9 cellular contexts compared by ENCODE assay signal in genomic region chr10:92891885-92892705, GRCh38. TPM values are rescaled to one million over a fixed set of nuclear protein-coding genes. Genes with fewer than 3 reads are reported as not detected.
A peak's percentile ranks its signal among the peaks of the same experiment; 100 is the strongest.
DNase-seq lines count a peak whose midpoint lies in the region; ATAC-seq and TF ChIP-seq lines count a peak whose summit lies in the region.
"Had no signal": no experiment of that assay in that cellular context is flagged by ENCODE, and none has a peak within 500 bp of the region (broad histone marks: within the 10 kb centered on the region; RNA-seq: fewer than 3 reads in every experiment).

No MANE protein-coding gene starts in this region.

- H3K9ac ChIP-seq in smooth muscle cell (ENCODE audit: low read depth), result no peak overlapping the region

- H3F3A ChIP-seq in smooth muscle cell (ENCODE audit: low read depth), result no peaks in the 10 kb centered on the region

- peak overlapping the region; percentile 11 for H3K4me2 ChIP-seq in smooth muscle cell

- peak overlapping the region; percentile 56 for H3K27ac ChIP-seq in SJCRH30
- no peak overlapping the region for H3K27ac ChIP-seq in foreskin keratinocyte
- H3K27ac ChIP-seq in smooth muscle cell (ENCODE audit: low read depth), result peak overlapping the region; percentile 4
- no peak overlapping the region for H3K27ac ChIP-seq in testis
- no peak overlapping the region for H3K27ac ChIP-seq in ascending aorta

- no peak overlapping the region for H2AFZ ChIP-seq in smooth muscle cell (ENCODE audit: low read depth)

- TF ChIP-seq CTCF in HFFc6 (IDR thresholded peaks at IDR 0.05), result no peak
- no peak for TF ChIP-seq CTCF in foreskin keratinocyte (conservative IDR thresholded peaks at IDR 0.05)
- no peak for TF ChIP-seq CTCF in smooth muscle cell (IDR thresholded peaks at IDR 0.05; ENCODE audit: borderline replicate concordance, insufficient read depth, poor library complexity, severe bottlenecking)
- no peak for TF ChIP-seq CTCF in testis (IDR thresholded peaks at IDR 0.05)
- no peak for TF ChIP-seq CTCF in ascending aorta (IDR thresholded peaks at IDR 0.05)

- peaks cover 4% of the 10 kb centered on the region; the same call in 1 of the 2 replicates for H3K27me3 Mint-ChIP-seq in HFFc6 (ENCODE audit: insufficient read depth)
- H3K27me3 Mint-ChIP-seq: central memory CD8-positive, alpha-beta T cell had no signal

- peaks cover 20% of the 10 kb centered on the region for H3K4me1 ChIP-seq in SJCRH30
- H3K4me1 ChIP-seq in foreskin keratinocyte, result peaks cover 16% of the 10 kb centered on the region
- H3K4me1 ChIP-seq in smooth muscle cell (ENCODE audit: low read depth), result no peaks in the 10 kb centered on the region
- H3K4me1 ChIP-seq in testis, result no peaks in the 10 kb centered on the region
- H3K4me1 ChIP-seq in ascending aorta, result peaks cover 0 to 3% of the 10 kb centered on the region in 2 donors

- no peaks in the 10 kb centered on the region for H3K9me3 ChIP-seq in SJCRH30 (replicated peaks)
- no peaks in the 10 kb centered on the region for H3K9me3 ChIP-seq in smooth muscle cell (replicated peaks; ENCODE audit: low read depth)
- no peaks in the 10 kb centered on the region for H3K9me3 ChIP-seq in testis
- no peaks in the 10 kb centered on the region for H3K9me3 ChIP-seq in ascending aorta

- no peak overlapping the region for H3K4me3 Mint-ChIP-seq in HFFc6
- H3K4me3 Mint-ChIP-seq: central memory CD8-positive, alpha-beta T cell had no signal

- DNase-seq in HFFc6 (peak; percentile 83), SJCRH30 (peak; percentile 87 to 89), foreskin keratinocyte (peak; percentile 84 to 94), smooth muscle cell (lab: John Stamatoyannopoulos, UW; ENCODE audit: unreplicated experiment) (no peak), testis (no peak), ascending aorta (ENCODE audit: low spot score in 2 of 2) (no peak), GM19238 (ENCODE audit: insufficient read length, low spot score) (no peak)
- DNase-seq: NK-92 treated with Interleukin-12 subunit alpha and Interleukin-12 subunit beta, amount 100 ng/mL, for 24 hours had no signal

- ATAC-seq in foreskin keratinocyte, result peak; percentile 89

- no peaks in the 10 kb centered on the region for H3K27me3 ChIP-seq in SJCRH30
- H3K27me3 ChIP-seq in foreskin keratinocyte, result no peaks in the 10 kb centered on the region
- H3K27me3 ChIP-seq in smooth muscle cell (ENCODE audit: low read depth), result peaks cover 8% of the 10 kb centered on the region
- H3K27me3 ChIP-seq in testis, result no peaks in the 10 kb centered on the region
- no peaks in the 10 kb centered on the region for H3K27me3 ChIP-seq in ascending aorta

- no peak for TF ChIP-seq POLR2A in testis (IDR thresholded peaks at IDR 0.05)

- H3K27ac Mint-ChIP-seq in HFFc6, result peak overlapping the region; percentile 5; the same call in 1 of the 2 replicates

- H3K4me3 ChIP-seq in SJCRH30, result no peak overlapping the region; the same call in 1 of the 2 replicates
- H3K4me3 ChIP-seq in smooth muscle cell, result no peak overlapping the region
- no peak overlapping the region for H3K4me3 ChIP-seq in testis
- H3K4me3 ChIP-seq in ascending aorta, result no peak overlapping the region

- H3K36me3 Mint-ChIP-seq in HFFc6 (ENCODE audit: low read depth), result no peaks in the 10 kb centered on the region

- no peaks in the 10 kb centered on the region for H3K9me3 Mint-ChIP-seq in HFFc6
- H3K9me3 Mint-ChIP-seq: central memory CD8-positive, alpha-beta T cell had no signal

- no peaks in the 10 kb centered on the region for H3K79me2 ChIP-seq in smooth muscle cell (ENCODE audit: low read depth)

- 74% methylated on average over 6 of the region's 6 CpGs for WGBS in smooth muscle cell (ENCODE audit: low lambda C conversion rate)
- 66 to 79% methylated on average over 6 of the region's 6 CpGs for WGBS in testis, 2 donors

- no peaks in the 10 kb centered on the region for H4K20me1 ChIP-seq in smooth muscle cell (ENCODE audit: low read depth)

- H3K4me1 Mint-ChIP-seq in HFFc6 (ENCODE audit: low read depth), result peaks cover 14% of the 10 kb centered on the region

- no peaks in the 10 kb centered on the region for H3K36me3 ChIP-seq in SJCRH30
- H3K36me3 ChIP-seq in smooth muscle cell (ENCODE audit: low read depth), result no peaks in the 10 kb centered on the region
- no peaks in the 10 kb centered on the region for H3K36me3 ChIP-seq in testis (ENCODE audit: low read depth, missing control alignments)
- H3K36me3 ChIP-seq in ascending aorta, result peaks cover 0 to 3% of the 10 kb centered on the region in 2 donors

- intact Hi-C loops in testis (cut with DNase I; ENCODE audit: low total_unique reads), result no loop called here
- intact Hi-C loops in ascending aorta (cut with DNase I), result no loop called here

RNA-seq across cellular contexts. Expression of gene EXOC6, which starts 43.8 kb away (rescaled TPM):
- 1 to 10 TPM; 5.7 to 8.6 (median 6.3) TPM for total RNA-seq in HFFc6 (2021; fragmentation: NEBNext Ultra II Directional; extraction: Animal tissue kit (Norgen Biotek cat#: 25700))
- total RNA-seq in SJCRH30 (2014; rRNA removed; shearing (Covaris generic)), result 5.9 and 8.0 TPM in 2 replicates
- total RNA-seq in foreskin keratinocyte, result 1.8 and 2.2 TPM in 2 replicates
- 0.79 and 0.84 TPM in 2 replicates for polyA plus RNA-seq in foreskin keratinocyte
- total RNA-seq in smooth muscle cell, result 3.3 and 5.2 TPM in 2 replicates
- 1.7 TPM in 2 replicates for polyA plus RNA-seq in smooth muscle cell
- 10 to 100 TPM; 28.0 to 38.5 TPM for total RNA-seq in testis
- 13.3 TPM for polyA plus RNA-seq in testis (ENCODE audit: insufficient read depth, low read depth, low replicate concordance)
- total RNA-seq in ascending aorta, result 12.2 TPM

Comparison
In these comparisons a context has a peak if more than half of its experiments do, and no peak if none do; other contexts are left out.
1. DNase-seq: peak in HFFc6 (single experiment), SJCRH30 (2 of 2) and foreskin keratinocyte (2 of 2); none in smooth muscle cell (single experiment), testis (single experiment), ascending aorta (0 of 2) and GM19238 (single experiment).
2. H3K27ac ChIP-seq: peak in SJCRH30 (single experiment) and smooth muscle cell (single experiment); none in foreskin keratinocyte (single experiment), testis (0 of 2) and ascending aorta (0 of 2).